Comparison of ENCODE assay signal across 1 cellular context in genomic region chr6:16270178-16270794, GRCh38.
TF ChIP-seq lines count a peak whose summit lies in the region.

No MANE protein-coding gene starts in this region.

TF ChIP-seq in K562, 482 proteins besides CTCF, POLR2A, EP300 and RAD21 (continued from another document and continues in another):
- TF ChIP-seq SP1 (CRISPR knock-in tag; IDR thresholded peaks at IDR 0.05) (peak; percentile 40; the same call in 1 of the 2 replicates), KAT2B (IDR thresholded peaks at IDR 0.05; ENCODE audit: low read depth, low read length) (no peak), ZFP30 (CRISPR knock-in tag; IDR thresholded peaks at IDR 0.05; ENCODE audit: borderline replicate concordance) (no peak), NR2F6 (CRISPR knock-in tag; IDR thresholded peaks at IDR 0.05) (no peak), FOXA3 (CRISPR knock-in tag; conservative IDR thresholded peaks at IDR 0.05 in 1 of 2, IDR thresholded peaks at IDR 0.05 in 1 of 2) (no peak; a peak in 1 of 4 replicates), E2F5 (CRISPR knock-in tag; IDR thresholded peaks at IDR 0.05) (no peak), SMARCB1 (IDR thresholded peaks at IDR 0.05; ENCODE audit: insufficient read length, low read depth) (no peak), ZNF707 (CRISPR knock-in tag; conservative IDR thresholded peaks at IDR 0.05) (no peak), EWSR1 (IDR thresholded peaks at IDR 0.05; ENCODE audit: borderline replicate concordance, low read depth, partially characterized antibody) (no peak), ZNF143 (CRISPR knock-in tag; IDR thresholded peaks at IDR 0.05) (no peak), USF2 (CRISPR knock-in tag; IDR thresholded peaks at IDR 0.05) (no peak), ARID1B (IDR thresholded peaks at IDR 0.05) (peak; percentile 99), DEAF1 (CRISPR knock-in tag; IDR thresholded peaks at IDR 0.05) (no peak), THRAP3 (IDR thresholded peaks at IDR 0.05; ENCODE audit: borderline replicate concordance) (no peak), TAF7 (tag; IDR thresholded peaks at IDR 0.05) (no peak), KLF10 (CRISPR knock-in tag; IDR thresholded peaks at IDR 0.05) (no peak), MIER1 (IDR thresholded peaks at IDR 0.05; ENCODE audit: low read depth) (no peak; the same call in 1 of the 2 replicates), PTBP1 (IDR thresholded peaks at IDR 0.05; ENCODE audit: low read depth, low read length) (no peak), JUN (IDR thresholded peaks at IDR 0.05; ENCODE audit: borderline replicate concordance, low read depth, low read length) (peak; percentile 27; the same call in 1 of the 2 replicates), JUN (CRISPR knock-in tag; IDR thresholded peaks at IDR 0.05; ENCODE audit: borderline replicate concordance) (no peak), ZNF347 (CRISPR knock-in tag; IDR thresholded peaks at IDR 0.05; ENCODE audit: low read depth) (no peak), NR3C1 (CRISPR knock-in tag; IDR thresholded peaks at IDR 0.05) (no peak), SOX6 (IDR thresholded peaks at IDR 0.05) (peak; percentile 96), LCOR (CRISPR knock-in tag; IDR thresholded peaks at IDR 0.05) (peak; percentile 81; the same call in 1 of the 2 replicates), ZNF79 (CRISPR knock-in tag; IDR thresholded peaks at IDR 0.05; ENCODE audit: low read depth) (no peak), BMI1 (IDR thresholded peaks at IDR 0.05; ENCODE audit: low read length) (no peak), NRF1 (conservative IDR thresholded peaks at IDR 0.05 in 1 of 2, IDR thresholded peaks at IDR 0.05 in 1 of 2) (peak; percentile 59 to 71; a peak in 3 of 4 replicates), ZNF280B (CRISPR knock-in tag; IDR thresholded peaks at IDR 0.05) (no peak), ZC3H8 (IDR thresholded peaks at IDR 0.05) (no peak), JUNB (CRISPR knock-in tag; conservative IDR thresholded peaks at IDR 0.05) (no peak), ATF2 (CRISPR knock-in tag; IDR thresholded peaks at IDR 0.05) (no peak), KLF13 (tag; IDR thresholded peaks at IDR 0.05; ENCODE audit: borderline replicate concordance, low read depth) (no peak), PREB (CRISPR knock-in tag; IDR thresholded peaks at IDR 0.05) (no peak), ZNF436 (CRISPR knock-in tag; IDR thresholded peaks at IDR 0.05) (no peak), RBM15 (IDR thresholded peaks at IDR 0.05; ENCODE audit: insufficient read depth, low read length) (no peak), SREBF1 (IDR thresholded peaks at IDR 0.05; ENCODE audit: borderline replicate concordance, low read depth, low read length) (no peak), ZNF589 (CRISPR knock-in tag; IDR thresholded peaks at IDR 0.05; ENCODE audit: low read depth) (peak; percentile 93), ZNF3 (CRISPR knock-in tag; IDR thresholded peaks at IDR 0.05) (no peak), RFX5 (IDR thresholded peaks at IDR 0.05; ENCODE audit: low read depth, low read length) (no peak), ZKSCAN3 (CRISPR knock-in tag; IDR thresholded peaks at IDR 0.05) (no peak), PCBP2 (IDR thresholded peaks at IDR 0.05; ENCODE audit: low read depth, low read length, poor library complexity, severe bottlenecking) (no peak), EHMT2 (IDR thresholded peaks at IDR 0.05) (peak; percentile 74; the same call in 1 of the 2 replicates), HNRNPLL (IDR thresholded peaks at IDR 0.05; ENCODE audit: low read depth, low read length, poor library complexity, severe bottlenecking) (peak; percentile 48), GMEB1 (CRISPR knock-in tag; IDR thresholded peaks at IDR 0.05) (0 out of 2 replicates have a peak, but pooled peaks have one; percentile 4), MYBL2 (IDR thresholded peaks at IDR 0.05; ENCODE audit: low read depth) (no peak), MYBL2 (CRISPR knock-in tag; IDR thresholded peaks at IDR 0.05; ENCODE audit: borderline replicate concordance) (no peak), ZNF311 (CRISPR knock-in tag; IDR thresholded peaks at IDR 0.05) (peak; percentile 69), KLF16 (IDR thresholded peaks at IDR 0.05) (peak; percentile 97), POLR2B (IDR thresholded peaks at IDR 0.05; ENCODE audit: low read depth, partially characterized antibody) (no peak), NBN (IDR thresholded peaks at IDR 0.05; ENCODE audit: low read depth) (peak; percentile 96), HEY1 (CRISPR knock-in tag; IDR thresholded peaks at IDR 0.05; ENCODE audit: borderline replicate concordance) (no peak; the same call in 1 of the 2 replicates), DNMT1 (IDR thresholded peaks at IDR 0.05) (no peak), CBFA2T3 (IDR thresholded peaks at IDR 0.05) (peak; percentile 99), PTRF (tag; IDR thresholded peaks at IDR 0.05) (no peak), DMBX1 (CRISPR knock-in tag; IDR thresholded peaks at IDR 0.05; ENCODE audit: borderline replicate concordance) (peak; percentile 94), CEBPZ (IDR thresholded peaks at IDR 0.05; ENCODE audit: borderline replicate concordance, low read depth, low read length) (no peak), NEUROD1 (IDR thresholded peaks at IDR 0.05; ENCODE audit: borderline replicate concordance, low read depth, low read length, partially characterized antibody) (peak; percentile 79), VEZF1 (CRISPR knock-in tag; IDR thresholded peaks at IDR 0.05) (peak; percentile 42; the same call in 1 of the 2 replicates), FOXP4 (CRISPR knock-in tag; IDR thresholded peaks at IDR 0.05; ENCODE audit: borderline replicate concordance) (no peak)
